9 cellular contexts compared by ENCODE assay signal in genomic region chr3:115790759-115791158, GRCh38.
DNase-seq lines count a peak whose midpoint lies in the region; ATAC-seq and TF ChIP-seq lines count a peak whose summit lies in the region.
"Had no signal": no experiment of that assay in that cellular context is flagged by ENCODE, and none has a peak within 500 bp of the region (broad histone marks: within the 10 kb centered on the region; RNA-seq: fewer than 3 reads in every experiment).

No MANE protein-coding gene starts in this region.

- DNase-seq in NK-92 treated with Interleukin-12 subunit alpha and Interleukin-12 subunit beta, amount 100 ng/mL, for 24 hours (lab: John Stamatoyannopoulos, UW), result peak; percentile 67
- DNase-seq in NK-92 (lab: John Stamatoyannopoulos, UW; ENCODE audit: unreplicated experiment) (no peak), RWPE2 (ENCODE audit: low spot score) (peak; percentile 78), amniotic epithelial cell (ENCODE audit: low read depth) (peak; percentile 92), non-pigmented ciliary epithelial cell (ENCODE audit: low read depth) (peak; percentile 98), Ammon's horn (ENCODE audit: low spot score) (no peak), CD14-positive monocyte (ENCODE audit: low spot score) (no peak), NCI-H128 (lab: John Stamatoyannopoulos, UW; ENCODE audit: unreplicated experiment) (no peak)

- no peaks in the 10 kb centered on the region for H3K4me1 Mint-ChIP-seq in CD14-positive monocyte

- H3K27me3 ChIP-seq in RWPE2 (ENCODE audit: insufficient read depth, poor library complexity, severe bottlenecking), result no peaks in the 10 kb centered on the region
- H3K27me3 ChIP-seq: BLaER1 treated with 17β-estradiol and CSF1 and Interleukin-3, amounts not matched to agents 10 nM and 100 nM had no signal

- no peaks in the 10 kb centered on the region for H3K36me3 Mint-ChIP-seq in CD14-positive monocyte

- H3K4me3 Mint-ChIP-seq in CD14-positive monocyte, result no peak overlapping the region

- peaks cover 3 to 16% (median 7%) of the 10 kb centered on the region in 3 donors for H3K27me3 Mint-ChIP-seq in CD14-positive monocyte (ENCODE audit: low read depth in 3 of 3)

- peaks cover 0 to 2% (median 0%) of the 10 kb centered on the region in 7 donors for H3K9me3 Mint-ChIP-seq in CD14-positive monocyte

- peaks cover 45% of the 10 kb centered on the region for H3K4me1 ChIP-seq in RWPE2 (ENCODE audit: insufficient read depth, poor library complexity, severe bottlenecking)

- no peaks in the 10 kb centered on the region for H3K9me3 ChIP-seq in RWPE2 (ENCODE audit: severe bottlenecking)

- no peaks in the 10 kb centered on the region for H3K36me3 ChIP-seq in RWPE2 (ENCODE audit: low read depth)
- H3K36me3 ChIP-seq: BLaER1 treated with 17β-estradiol and CSF1 and Interleukin-3, amounts not matched to agents 10 nM and 100 nM had no signal

- TF ChIP-seq CTCF in RWPE2 (IDR thresholded peaks at IDR 0.05; ENCODE audit: poor library complexity, severe bottlenecking), result no peak
- no peak for TF ChIP-seq CTCF in CD14-positive monocyte (IDR thresholded peaks at IDR 0.05)

- intact Hi-C loops in CD14-positive monocyte (cut with micrococcal nuclease), result no loop called here

- H3K4me3 ChIP-seq in RWPE2 (ENCODE audit: severe bottlenecking), result no peak overlapping the region
- H3K4me3 ChIP-seq: BLaER1 treated with 17β-estradiol and CSF1 and Interleukin-3, amounts not matched to agents 10 nM and 100 nM had no signal

- ATAC-seq in RWPE2 (ENCODE audit: low read depth), result peak; percentile 88

- peak overlapping the region; percentile 93 for H3K27ac ChIP-seq in RWPE2 (ENCODE audit: poor library complexity, severe bottlenecking)
- H3K27ac ChIP-seq: BLaER1 treated with 17β-estradiol and CSF1 and Interleukin-3, amounts not matched to agents 10 nM and 100 nM had no signal

- H3K27ac Mint-ChIP-seq in CD14-positive monocyte, result no peak overlapping the region

Comparison
In these comparisons a context has a peak if more than half of its experiments do, and no peak if none do; other contexts are left out.
1. DNase-seq: peak in NK-92 treated with Interleukin-12 subunit alpha and Interleukin-12 subunit beta, amount 100 ng/mL, for 24 hours (single experiment), RWPE2 (single experiment), amniotic epithelial cell (single experiment) and non-pigmented ciliary epithelial cell (single experiment); none in NK-92 (single experiment), Ammon's horn (single experiment), CD14-positive monocyte (single experiment) and NCI-H128 (single experiment).